In genomic region chr3:66492672-66493071, GRCh38 we compare ENCODE assay signal across 14 cellular contexts. TPM values are rescaled to one million over a fixed set of nuclear protein-coding genes. Genes with fewer than 3 reads are reported as not detected.
DNase-seq lines count a peak whose midpoint lies in the region; ATAC-seq, FAIRE-seq and TF ChIP-seq lines count a peak whose summit lies in the region.
"Had no signal": no experiment of that assay in that cellular context is flagged by ENCODE, and none has a peak within 500 bp of the region (broad histone marks: within the 10 kb centered on the region; RNA-seq: fewer than 3 reads in every experiment).

No MANE protein-coding gene starts in this region.

- FAIRE-seq in bronchial epithelial cell (lab: Jason Lieb, UNC): no peak

- TF ChIP-seq CTCF in bronchial epithelial cell (IDR thresholded peaks at IDR 0.05; ENCODE audit: insufficient read depth, low read length, severe bottlenecking): no peak
- TF ChIP-seq CTCF in endothelial cell (IDR thresholded peaks at IDR 0.05; ENCODE audit: unreplicated experiment): no peak

- no peaks in the 10 kb centered on the region for H3K36me3 Mint-ChIP-seq in endothelial cell (ENCODE audit: low read depth, unreplicated experiment)

- peaks cover 50% of the 10 kb centered on the region for H3K4me1 Mint-ChIP-seq in endothelial cell (ENCODE audit: unreplicated experiment)

- peak; percentile 46 for DNase-seq in bronchial epithelial cell (ENCODE audit: low read depth)
- DNase-seq in NCI-H226: no peak
- no peak for DNase-seq in endothelial cell (ENCODE audit: low spot score)
- DNase-seq in T-helper 9 cell: no peak
- DNase-seq: immature natural killer cell, NCI-H446, WERI-Rb-1 had no signal

- peaks cover 0 to 5% (median 0%) of the 10 kb centered on the region in 11 experiments; a peak in 3 of 22 replicates for H3K36me3 ChIP-seq in BLaER1 treated with 17β-estradiol and CSF1 and Interleukin-3, amounts not matched to agents 10 nM and 100 nM
- H3K36me3 ChIP-seq in HUES48 (ENCODE audit: control insufficient read depth, insufficient read depth, low read length): no peaks in the 10 kb centered on the region
- H3K36me3 ChIP-seq in bronchial epithelial cell (ENCODE audit: control insufficient read depth, insufficient read depth, low read length): no peaks in the 10 kb centered on the region
- H3K36me3 ChIP-seq in muscle layer of colon (ENCODE audit: insufficient read depth, low read length): no peaks in the 10 kb centered on the region
- H3K36me3 ChIP-seq: WERI-Rb-1 had no signal

- H3K9me3 ChIP-seq in BLaER1 treated with 17β-estradiol and CSF1 and Interleukin-3, amounts not matched to agents 10 nM and 100 nM (replicated peaks in 1 of 11): no peaks in the 10 kb centered on the region
- H3K9me3 ChIP-seq in HUES48 (ENCODE audit: control insufficient read depth, insufficient read depth, low read length) (no peaks in the 10 kb centered on the region), muscle layer of colon (ENCODE audit: low read length) (no peaks in the 10 kb centered on the region)

- H3K4me2 ChIP-seq in BLaER1 treated with 17β-estradiol and CSF1 and Interleukin-3, amounts not matched to agents 10 nM and 100 nM: peak overlapping the region in 10 of 11 experiments; percentile 9 to 97 (median 92); a peak in 18 of 22 replicates

- H3K27ac ChIP-seq in BLaER1 treated with 17β-estradiol and CSF1 and Interleukin-3, amounts not matched to agents 10 nM and 100 nM: peak overlapping the region in 6 of 11 experiments; percentile 79 to 87 (median 82); a peak in 12 of 22 replicates
- H3K27ac ChIP-seq in HUES48 (ENCODE audit: low read depth, low read length) (peak overlapping the region; percentile 15), muscle layer of colon (ENCODE audit: low read depth, low read length) (peak overlapping the region; percentile 43)
- H3K27ac ChIP-seq: WERI-Rb-1 had no signal

- peak overlapping the region in 5 of 11 experiments; percentile 0 to 77 (median 50); a peak in 6 of 22 replicates for H3K9ac ChIP-seq in BLaER1 treated with 17β-estradiol and CSF1 and Interleukin-3, amounts not matched to agents 10 nM and 100 nM
- H3K9ac ChIP-seq in HUES48 (ENCODE audit: low read depth, low read length) (no peak overlapping the region), muscle layer of colon (ENCODE audit: low read length) (no peak overlapping the region)

- H3K27ac Mint-ChIP-seq in endothelial cell (ENCODE audit: unreplicated experiment): no peak overlapping the region
- H3K27ac Mint-ChIP-seq: B cell, immature natural killer cell had no signal

- H3K9me3 Mint-ChIP-seq in endothelial cell (ENCODE audit: unreplicated experiment): no peaks in the 10 kb centered on the region
- H3K9me3 Mint-ChIP-seq: activated T-helper 2 cell treated with anti-CD3 and anti-CD28 coated beads, Interferon-gamma antibody, Interleukin-2, Interleukin-4, amounts not matched to agents 10 μg/mL and 5 μg/mL and 100 μg/mL, durations not matched to agents 14 hours and 24 hours and 36 hours; immature natural killer cell; nephron had no signal

- H3K4me3 ChIP-seq in BLaER1 treated with 17β-estradiol and CSF1 and Interleukin-3, amounts not matched to agents 10 nM and 100 nM: no peak overlapping the region
- H3K4me3 ChIP-seq in HUES48 (ENCODE audit: low read depth, low read length) (no peak overlapping the region), bronchial epithelial cell (ENCODE audit: low read depth, low read length) (no peak overlapping the region), muscle layer of colon (ENCODE audit: low read depth in 1 of 2, low read length in 2 of 2) (no peak overlapping the region)

- H3K27me3 ChIP-seq in BLaER1 treated with 17β-estradiol and CSF1 and Interleukin-3, amounts not matched to agents 10 nM and 100 nM: no peaks in the 10 kb centered on the region
- H3K27me3 ChIP-seq in HUES48 (ENCODE audit: control insufficient read depth, insufficient read depth, low read length) (no peaks in the 10 kb centered on the region), bronchial epithelial cell (ENCODE audit: control insufficient read depth, insufficient read depth, low read length) (no peaks in the 10 kb centered on the region), muscle layer of colon (ENCODE audit: control insufficient read depth in 1 of 2, insufficient read depth in 2 of 2, low read length in 2 of 2) (no peaks in the 10 kb centered on the region)

- H4K20me1 ChIP-seq in BLaER1 treated with 17β-estradiol and CSF1 and Interleukin-3, amounts not matched to agents 10 nM and 100 nM: peaks cover 0 to 32% (median 7%) of the 10 kb centered on the region in 11 experiments; a peak in 8 of 22 replicates

- H3K27me3 Mint-ChIP-seq in endothelial cell (ENCODE audit: unreplicated experiment): no peaks in the 10 kb centered on the region

- no peak for ATAC-seq in GM18909 (IDR thresholded peaks at IDR 0.05; ENCODE audit: poor library complexity, unreplicated experiment)

- no peak overlapping the region for H3K4me3 Mint-ChIP-seq in endothelial cell (ENCODE audit: unreplicated experiment)
- H3K4me3 Mint-ChIP-seq: B cell, immature natural killer cell had no signal

- H3K4me1 ChIP-seq in BLaER1 treated with 17β-estradiol and CSF1 and Interleukin-3, amounts not matched to agents 10 nM and 100 nM: peaks cover 58 to 100% (median 98%) of the 10 kb centered on the region in 10 experiments
- H3K4me1 ChIP-seq in HUES48 (ENCODE audit: control insufficient read depth, insufficient read depth, low read length) (peaks cover 85% of the 10 kb centered on the region), muscle layer of colon (ENCODE audit: insufficient read depth, low read length) (peaks cover 93% of the 10 kb centered on the region)

RNA-seq across cellular contexts. Expression of gene LRIG1, which starts 8.2 kb away (rescaled TPM):
- total RNA-seq in bronchial epithelial cell (11.6 and 30.9 TPM in 2 replicates), endothelial cell (ENCODE audit: unreplicated experiment) (25.1 TPM)

Comparison
In these comparisons a context has a peak if more than half of its experiments do, and no peak if none do; other contexts are left out.
1. H3K27ac ChIP-seq: peak in every context shown above with its lines; median percentile 82 in BLaER1 treated with 17β-estradiol and CSF1 and Interleukin-3, amounts not matched to agents 10 nM and 100 nM; 43 in muscle layer of colon; 15 in HUES48.